In genomic region chr20:57482148-57482547, GRCh38 we compare ENCODE assay signal across 2 cellular contexts.
TF ChIP-seq lines count a peak whose summit lies in the region.

No MANE protein-coding gene starts in this region.

TF ChIP-seq in IMR-90, 13 proteins besides CTCF, POLR2A, EP300 and RAD21:
- no peak for TF ChIP-seq RFX5 (IDR thresholded peaks at IDR 0.05; ENCODE audit: low read depth, low read length)
- TF ChIP-seq ELK1 (IDR thresholded peaks at IDR 0.05; ENCODE audit: borderline replicate concordance, low read depth, low read length): no peak
- no peak for TF ChIP-seq MXI1 (IDR thresholded peaks at IDR 0.05; ENCODE audit: borderline replicate concordance, low read depth, low read length)
- no peak for TF ChIP-seq BHLHE40 (IDR thresholded peaks at IDR 0.05; ENCODE audit: low read depth, low read length)
- TF ChIP-seq CHD1 (IDR thresholded peaks at IDR 0.05; ENCODE audit: low read depth, low read length): no peak
- no peak for TF ChIP-seq MAZ (IDR thresholded peaks at IDR 0.05; ENCODE audit: borderline replicate concordance, low read depth, low read length)
- TF ChIP-seq CEBPB (IDR thresholded peaks at IDR 0.05; ENCODE audit: low read depth, low read length): no peak
- no peak for TF ChIP-seq SMC3 (IDR thresholded peaks at IDR 0.05; ENCODE audit: low read depth, low read length)
- no peak for TF ChIP-seq MAFK (IDR thresholded peaks at IDR 0.05; ENCODE audit: low read depth, low read length)
- TF ChIP-seq USF2 (IDR thresholded peaks at IDR 0.05; ENCODE audit: low read depth, low read length): no peak
- TF ChIP-seq FOS (IDR thresholded peaks at IDR 0.05; ENCODE audit: low read depth, low read length): no peak
- TF ChIP-seq NFE2L2 (IDR thresholded peaks at IDR 0.05; ENCODE audit: low read depth, low read length): no peak
- no peak for TF ChIP-seq RCOR1 (IDR thresholded peaks at IDR 0.05; ENCODE audit: insufficient replicate concordance, low read length)
TF ChIP-seq in IMR-90: peak in this region for 0.

TF ChIP-seq in GM12878, 131 proteins besides CTCF, POLR2A, EP300 and RAD21:
- TF ChIP-seq ZNF274 (IDR thresholded peaks at IDR 0.05; ENCODE audit: insufficient read depth, insufficient read length) (no peak), LARP7 (IDR thresholded peaks at IDR 0.05) (0 out of 2 replicates have a peak, but pooled peaks have one; percentile 43), PAX5 (IDR thresholded peaks at IDR 0.05; ENCODE audit: borderline replicate concordance, low read depth, low read length) (no peak), CREB1 (IDR thresholded peaks at IDR 0.05; ENCODE audit: low read depth) (no peak), NR2F1 (conservative IDR thresholded peaks at IDR 0.05) (no peak; the same call in 1 of the 2 replicates), ZBED1 (IDR thresholded peaks at IDR 0.05; ENCODE audit: borderline replicate concordance) (no peak), MTA2 (IDR thresholded peaks at IDR 0.05; ENCODE audit: low read depth) (no peak), RELA (IDR thresholded peaks at IDR 0.05; ENCODE audit: borderline replicate concordance, partially characterized antibody) (no peak), RELB (IDR thresholded peaks at IDR 0.05; ENCODE audit: low read depth) (no peak), SRF (IDR thresholded peaks at IDR 0.05; ENCODE audit: low read depth in 2 of 2, low read length in 2 of 2) (no peak), ZNF687 (IDR thresholded peaks at IDR 0.05) (peak; percentile 65), FOXK2 (IDR thresholded peaks at IDR 0.05) (no peak), CEBPB (IDR thresholded peaks at IDR 0.05; ENCODE audit: borderline replicate concordance in 1 of 2, low read depth in 2 of 2, low read length in 2 of 2) (no peak), EGR1 (IDR thresholded peaks at IDR 0.05; ENCODE audit: borderline replicate concordance in 1 of 2, low read depth in 2 of 2, low read length in 2 of 2) (peak in 1 of 2 experiments; percentile 11; a peak in 1 of 3 replicates), MEF2A (IDR thresholded peaks at IDR 0.05; ENCODE audit: insufficient read depth, low read depth, low read length) (no peak)
